ENCODE assay signal across 1 cellular context in genomic region chr17:75088902-75089417, GRCh38.
TF ChIP-seq lines count a peak whose summit lies in the region.

No MANE protein-coding gene starts in this region.

TF ChIP-seq in K562, 482 proteins besides CTCF, POLR2A, EP300 and RAD21 (continues in another document):
- TF ChIP-seq ZNF121 (CRISPR knock-in tag; conservative IDR thresholded peaks at IDR 0.05) (no peak), ZNF695 (CRISPR knock-in tag; IDR thresholded peaks at IDR 0.05) (no peak), SMARCA4 (IDR thresholded peaks at IDR 0.05) (0 out of 2 replicates have a peak, but pooled peaks have one; percentile 25), HNRNPL (IDR thresholded peaks at IDR 0.05; ENCODE audit: low read depth, low read length) (no peak), FOSL1 (tag; conservative IDR thresholded peaks at IDR 0.05) (peak; percentile 70), BCL6 (CRISPR knock-in tag; IDR thresholded peaks at IDR 0.05) (no peak), KLF16 (IDR thresholded peaks at IDR 0.05) (no peak), TARDBP (IDR thresholded peaks at IDR 0.05) (no peak), ZBTB7A (IDR thresholded peaks at IDR 0.05; ENCODE audit: borderline replicate concordance, control insufficient read depth, low read depth, low read length) (no peak), HLTF (IDR thresholded peaks at IDR 0.05) (no peak), ZBTB2 (IDR thresholded peaks at IDR 0.05) (no peak), AFF1 (IDR thresholded peaks at IDR 0.05; ENCODE audit: low read depth in 1 of 2, partially characterized antibody in 2 of 2) (no peak), HMGXB4 (CRISPR knock-in tag; IDR thresholded peaks at IDR 0.05) (no peak), PATZ1 (CRISPR knock-in tag; IDR thresholded peaks at IDR 0.05; ENCODE audit: borderline replicate concordance) (no peak), POLR3G (IDR thresholded peaks at IDR 0.05; ENCODE audit: extremely low read depth, insufficient read length, insufficient replicate concordance) (no peak), ZSCAN32 (CRISPR knock-in tag; IDR thresholded peaks at IDR 0.05) (no peak), KAT7 (CRISPR knock-in tag; IDR thresholded peaks at IDR 0.05; ENCODE audit: borderline replicate concordance) (0 out of 2 replicates have a peak, but pooled peaks have one; percentile 64), DLX4 (CRISPR knock-in tag; IDR thresholded peaks at IDR 0.05) (no peak), MYNN (IDR thresholded peaks at IDR 0.05) (0 out of 2 replicates have a peak, but pooled peaks have one; percentile 42), MYNN (CRISPR knock-in tag; IDR thresholded peaks at IDR 0.05) (no peak), RCOR1 (IDR thresholded peaks at IDR 0.05; ENCODE audit: borderline replicate concordance in 1 of 2, low read depth in 2 of 2, low read length in 2 of 2) (no peak; a peak in 1 of 4 replicates), MXD1 (CRISPR knock-in tag; IDR thresholded peaks at IDR 0.05; ENCODE audit: borderline replicate concordance, poor library complexity, severe bottlenecking) (no peak), ZBTB8A (IDR thresholded peaks at IDR 0.05; ENCODE audit: partially characterized antibody) (no peak), PYGO2 (tag; IDR thresholded peaks at IDR 0.05) (no peak), PKNOX1 (IDR thresholded peaks at IDR 0.05) (no peak), NELFE (IDR thresholded peaks at IDR 0.05; ENCODE audit: insufficient read depth, insufficient read length) (no peak), KHSRP (IDR thresholded peaks at IDR 0.05) (no peak), GMEB1 (CRISPR knock-in tag; IDR thresholded peaks at IDR 0.05) (no peak), CBX8 (IDR thresholded peaks at IDR 0.05; ENCODE audit: borderline replicate concordance, extremely low read depth, low read depth, low read length, poor library complexity, severe bottlenecking) (no peak), SRSF3 (IDR thresholded peaks at IDR 0.05; ENCODE audit: insufficient read depth, low read length) (no peak), ZNF609 (CRISPR knock-in tag; IDR thresholded peaks at IDR 0.05; ENCODE audit: borderline replicate concordance) (no peak), COPS2 (conservative IDR thresholded peaks at IDR 0.05) (no peak), FOXK2 (conservative IDR thresholded peaks at IDR 0.05 in 1 of 2, IDR thresholded peaks at IDR 0.05 in 1 of 2; ENCODE audit: low read depth in 2 of 2) (no peak), POLR2H (tag; IDR thresholded peaks at IDR 0.05; ENCODE audit: low read depth) (no peak), SNRNP70 (optimal IDR thresholded peaks at IDR 0.05; ENCODE audit: low read depth, low read length) (no peak), JUND (IDR thresholded peaks at IDR 0.05; ENCODE audit: borderline replicate concordance, low read depth, low read length) (0 out of 2 replicates have a peak, but pooled peaks have one; percentile 39), JUND (tag; IDR thresholded peaks at IDR 0.05; ENCODE audit: borderline replicate concordance, low read depth, low read length) (no peak; the same call in 2 of the 3 replicates), CAMTA2 (CRISPR knock-in tag; conservative IDR thresholded peaks at IDR 0.05) (no peak), FOXK1 (CRISPR knock-in tag; IDR thresholded peaks at IDR 0.05; ENCODE audit: borderline replicate concordance) (no peak), TOE1 (IDR thresholded peaks at IDR 0.05; ENCODE audit: borderline replicate concordance) (no peak), TOE1 (CRISPR knock-in tag; IDR thresholded peaks at IDR 0.05; ENCODE audit: borderline replicate concordance, low read depth) (0 out of 2 replicates have a peak, but pooled peaks have one; percentile 54), SMAD4 (CRISPR knock-in tag; conservative IDR thresholded peaks at IDR 0.05) (no peak), ZNF507 (tag; conservative IDR thresholded peaks at IDR 0.05) (no peak), TAF9B (IDR thresholded peaks at IDR 0.05; ENCODE audit: partially characterized antibody) (no peak), KAT8 (IDR thresholded peaks at IDR 0.05; ENCODE audit: low read depth) (no peak), FIP1L1 (IDR thresholded peaks at IDR 0.05; ENCODE audit: low read depth, low read length, poor library complexity, severe bottlenecking) (no peak), THRB (CRISPR knock-in tag; conservative IDR thresholded peaks at IDR 0.05) (no peak)
